8 cellular contexts compared by ENCODE assay signal in genomic region chr11:33160587-33160986, GRCh38. TPM values are rescaled to one million over a fixed set of nuclear protein-coding genes. Genes with fewer than 3 reads are reported as not detected.
DNase-seq lines count a peak whose midpoint lies in the region; ATAC-seq and TF ChIP-seq lines count a peak whose summit lies in the region.

No MANE protein-coding gene starts in this region.

- peaks cover 4% of the 10 kb centered on the region for H3K9me3 Mint-ChIP-seq in mesothelial cell of epicardium

- TF ChIP-seq CTCF in left ventricle myocardium inferior (IDR thresholded peaks at IDR 0.05; ENCODE audit: borderline replicate concordance): no peak
- TF ChIP-seq CTCF in breast epithelium (IDR thresholded peaks at IDR 0.05): no peak
- no peak for TF ChIP-seq CTCF in mesothelial cell of epicardium (IDR thresholded peaks at IDR 0.05; ENCODE audit: unreplicated experiment)
- TF ChIP-seq CTCF in uterus (IDR thresholded peaks at IDR 0.05): no peak

- peaks cover 36% of the 10 kb centered on the region for H3K4me1 Mint-ChIP-seq in mesothelial cell of epicardium

- no peaks in the 10 kb centered on the region for H3K27me3 ChIP-seq in left ventricle myocardium inferior (ENCODE audit: low read depth)
- no peaks in the 10 kb centered on the region for H3K27me3 ChIP-seq in breast epithelium
- H3K27me3 ChIP-seq in uterus: no peaks in the 10 kb centered on the region

- H3K4me1 ChIP-seq in left ventricle myocardium inferior (peaks cover 56% of the 10 kb centered on the region), breast epithelium (no peaks in the 10 kb centered on the region), uterus (no peaks in the 10 kb centered on the region)

- peak overlapping the region; percentile 76 for H3K27ac ChIP-seq in left ventricle myocardium inferior (replicated peaks)
- H3K27ac ChIP-seq in breast epithelium: peak overlapping the region; percentile 72 to 88
- H3K27ac ChIP-seq in uterus: peak overlapping the region; percentile 72 to 91

- intact Hi-C loops in left ventricle myocardium inferior (cut with micrococcal nuclease): loop anchor here (10.0 kb wide), 1 partner anchor 94 kb away; the partner anchor contains the start of gene HIPK3
- intact Hi-C loops in left ventricle myocardium superior (cut with micrococcal nuclease): loop anchor here (10.0 kb wide), 1 partner anchor 524 kb away; no protein-coding TSS in a partner anchor
- intact Hi-C loops in breast epithelium (cut with DNase I; ENCODE audit: low total_unique reads): loop anchor here (10.0 kb wide), 1 partner anchor 164 kb away; no protein-coding TSS in a partner anchor
- intact Hi-C loops in uterus (cut with DNase I; ENCODE audit: low total_unique reads): loop anchor here (10.0 kb wide), 2 partner anchors 164 to 524 kb away; no protein-coding TSS in a partner anchor

- TF ChIP-seq POLR2A in breast epithelium (IDR thresholded peaks at IDR 0.05) (no peak), uterus (IDR thresholded peaks at IDR 0.05) (no peak)

- H3K36me3 ChIP-seq in left ventricle myocardium inferior: no peaks in the 10 kb centered on the region
- H3K36me3 ChIP-seq in breast epithelium: no peaks in the 10 kb centered on the region
- no peaks in the 10 kb centered on the region for H3K36me3 ChIP-seq in uterus

- peak overlapping the region; percentile 99 for H3K27ac Mint-ChIP-seq in mesothelial cell of epicardium

- DNase-seq in left ventricle myocardium inferior (no peak), left ventricle myocardium superior (no peak), breast epithelium (ENCODE audit: low spot score in 2 of 2) (no peak), mesothelial cell of epicardium (ENCODE audit: low spot score in 2 of 2, unreplicated experiment in 2 of 2) (no peak), uterus (no peak), AG08395 (ENCODE audit: low spot score) (no peak)
- no peak for DNase-seq in stimulated activated CD4-positive, alpha-beta T cell treated with anti-CD3 and anti-CD28 coated beads, Interleukin-4, amount 100 ng/mL, for 24 hours

- no peak for ATAC-seq in left ventricle myocardium superior
- ATAC-seq in HG02870 (IDR thresholded peaks at IDR 0.05; ENCODE audit: unreplicated experiment): no peak

- H3K27me3 Mint-ChIP-seq in mesothelial cell of epicardium (ENCODE audit: low read depth): no peaks in the 10 kb centered on the region

- peak overlapping the region; percentile 87 for H3K4me3 ChIP-seq in left ventricle myocardium inferior
- H3K4me3 ChIP-seq in breast epithelium: peak overlapping the region; percentile 76 to 81 (median 78)
- H3K4me3 ChIP-seq in uterus: peak overlapping the region; percentile 52 to 79

- H3K9me3 ChIP-seq in left ventricle myocardium inferior (replicated peaks) (no peaks in the 10 kb centered on the region), breast epithelium (no peaks in the 10 kb centered on the region), uterus (no peaks in the 10 kb centered on the region)

- H3K4me3 Mint-ChIP-seq in mesothelial cell of epicardium: peak overlapping the region; percentile 97

- peaks cover 8% of the 10 kb centered on the region for H3K36me3 Mint-ChIP-seq in mesothelial cell of epicardium

RNA-seq across cellular contexts. Expression of gene CSTF3, which starts 0.7 kb away (rescaled TPM):
- total RNA-seq in left ventricle myocardium inferior: 11.1 TPM
- total RNA-seq in left ventricle myocardium superior: 9.8 TPM
- total RNA-seq in breast epithelium: 10 to 100 TPM in 2 of 3 donors, 1 to 10 TPM in 1; 9.0 to 33.4 (median 15.7) TPM
- 48.7 to 52.1 TPM (median 50.3 TPM) in 3 replicates for total RNA-seq in mesothelial cell of epicardium
- 10 to 100 TPM in 3 of 4 donors, 1 to 10 TPM in 1; 7.9 to 53.0 (median 19.0) TPM for total RNA-seq in uterus
